Comparison of ENCODE assay signal across 18 cellular contexts in genomic region chr7:124879103-124879502, GRCh38. TPM values are rescaled to one million over a fixed set of nuclear protein-coding genes. Genes with fewer than 3 reads are reported as not detected.
DNase-seq lines count a peak whose midpoint lies in the region; ATAC-seq, FAIRE-seq and TF ChIP-seq lines count a peak whose summit lies in the region.
"Had no signal": no experiment of that assay in that cellular context is flagged by ENCODE, and none has a peak within 500 bp of the region (broad histone marks: within the 10 kb centered on the region; RNA-seq: fewer than 3 reads in every experiment).

No MANE protein-coding gene starts in this region.

- H2AFZ ChIP-seq in MM.1S (ENCODE audit: low read length), result no peak overlapping the region

- CTCF ChIA-PET in activated CD4-positive, alpha-beta T cell treated with anti-CD3 and anti-CD28 coated beads, Interleukin-2, amount 10 ng/mL, durations not matched to agents 7 days and 5 days (lab: Charles Lee), result no interaction called here

- peaks cover 11% of the 10 kb centered on the region for H3F3A ChIP-seq in MM.1S (ENCODE audit: insufficient read depth, low read length)

- H3K9me3 Mint-ChIP-seq in stimulated activated naive CD8-positive, alpha-beta T cell treated with anti-CD3 and anti-CD28 coated beads, Interleukin-15, amount 100 ng/mL, for 72 hours, result no peaks in the 10 kb centered on the region
- H3K9me3 Mint-ChIP-seq in activated CD4-positive, alpha-beta T cell treated with anti-CD3 and anti-CD28 coated beads, Interleukin-2, amount 10 ng/mL, durations not matched to agents 7 days and 5 days, result no peaks in the 10 kb centered on the region
- H3K9me3 Mint-ChIP-seq: CD4-positive, alpha-beta T cell; CD8-positive, alpha-beta T cell had no signal

- no peak for ATAC-seq in stimulated activated naive CD8-positive, alpha-beta T cell treated with anti-CD3 and anti-CD28 coated beads, Interleukin-15, amount 100 ng/mL, for 72 hours
- ATAC-seq: A549; CD8-positive, alpha-beta T cell had no signal

- no peak for TF ChIP-seq CTCF in MM.1S (IDR thresholded peaks at IDR 0.05; ENCODE audit: low read length)

- H3K36me3 ChIP-seq in MM.1S (replicated peaks; ENCODE audit: insufficient read depth, low read length), result no peaks in the 10 kb centered on the region

- no peaks in the 10 kb centered on the region for H3K27me3 ChIP-seq in MM.1S (replicated peaks; ENCODE audit: insufficient read depth, low read length)
- H3K27me3 ChIP-seq: BLaER1 treated with 17β-estradiol and CSF1 and Interleukin-3, amounts not matched to agents 10 nM and 100 nM had no signal

- H3K4me1 ChIP-seq in MM.1S (ENCODE audit: low read length), result peaks cover 10% of the 10 kb centered on the region
- H3K4me1 ChIP-seq: A549; BLaER1 treated with 17β-estradiol and CSF1 and Interleukin-3, amounts not matched to agents 10 nM and 100 nM; Caco-2 had no signal

- H3K27ac Mint-ChIP-seq in stimulated activated naive CD8-positive, alpha-beta T cell treated with anti-CD3 and anti-CD28 coated beads, Interleukin-15, amount 100 ng/mL, for 72 hours, result no peak overlapping the region
- no peak overlapping the region for H3K27ac Mint-ChIP-seq in activated CD4-positive, alpha-beta T cell treated with anti-CD3 and anti-CD28 coated beads, Interleukin-2, amount 10 ng/mL, durations not matched to agents 7 days and 5 days
- H3K27ac Mint-ChIP-seq: B cell; CD4-positive, alpha-beta T cell; CD8-positive, alpha-beta T cell had no signal

- H3K36me3 Mint-ChIP-seq in activated CD4-positive, alpha-beta T cell treated with anti-CD3 and anti-CD28 coated beads, Interleukin-2, amount 10 ng/mL, durations not matched to agents 7 days and 5 days (ENCODE audit: low read depth), result peaks cover 2% of the 10 kb centered on the region

- H3K4me3 Mint-ChIP-seq in stimulated activated naive CD8-positive, alpha-beta T cell treated with anti-CD3 and anti-CD28 coated beads, Interleukin-15, amount 100 ng/mL, for 72 hours, result no peak overlapping the region
- no peak overlapping the region for H3K4me3 Mint-ChIP-seq in activated CD4-positive, alpha-beta T cell treated with anti-CD3 and anti-CD28 coated beads, Interleukin-2, amount 10 ng/mL, durations not matched to agents 7 days and 5 days
- H3K4me3 Mint-ChIP-seq: B cell; CD4-positive, alpha-beta T cell; CD8-positive, alpha-beta T cell had no signal

- no peaks in the 10 kb centered on the region for H3K4me1 Mint-ChIP-seq in stimulated activated naive CD8-positive, alpha-beta T cell treated with anti-CD3 and anti-CD28 coated beads, Interleukin-15, amount 100 ng/mL, for 72 hours
- H3K4me1 Mint-ChIP-seq in activated CD4-positive, alpha-beta T cell treated with anti-CD3 and anti-CD28 coated beads, Interleukin-2, amount 10 ng/mL, durations not matched to agents 7 days and 5 days, result no peaks in the 10 kb centered on the region
- H3K4me1 Mint-ChIP-seq: B cell had no signal

- peak overlapping the region; percentile 26; the same call in 1 of the 2 replicates for H3K4me3 ChIP-seq in MM.1S (ENCODE audit: low read length)
- H3K4me3 ChIP-seq: A549; BLaER1 treated with 17β-estradiol and CSF1 and Interleukin-3, amounts not matched to agents 10 nM and 100 nM had no signal

- H3K27ac ChIP-seq in MM.1S (ENCODE audit: low read length), result peak overlapping the region; percentile 18; the same call in 1 of the 2 replicates
- H3K27ac ChIP-seq: 22Rv1; A549; BLaER1 treated with 17β-estradiol and CSF1 and Interleukin-3, amounts not matched to agents 10 nM and 100 nM; C4-2B had no signal

- 0 out of 2 replicates have a peak, but pooled peaks cover 4% of the 10 kb centered on the region for H3K9me2 ChIP-seq in MM.1S (replicated peaks; ENCODE audit: insufficient read depth, low read length)

- H3K4me2 ChIP-seq in MM.1S (ENCODE audit: low read depth, low read length), result peak overlapping the region; percentile 49
- H3K4me2 ChIP-seq: A549; BLaER1 treated with 17β-estradiol and CSF1 and Interleukin-3, amounts not matched to agents 10 nM and 100 nM had no signal

- H3K27me3 Mint-ChIP-seq in stimulated activated naive CD8-positive, alpha-beta T cell treated with anti-CD3 and anti-CD28 coated beads, Interleukin-15, amount 100 ng/mL, for 72 hours, result no peaks in the 10 kb centered on the region
- no peaks in the 10 kb centered on the region for H3K27me3 Mint-ChIP-seq in activated CD4-positive, alpha-beta T cell treated with anti-CD3 and anti-CD28 coated beads, Interleukin-2, amount 10 ng/mL, durations not matched to agents 7 days and 5 days
- H3K27me3 Mint-ChIP-seq: B cell; CD4-positive, alpha-beta T cell had no signal

- H4K20me1 ChIP-seq in MM.1S (ENCODE audit: insufficient read depth, low read length), result no peaks in the 10 kb centered on the region
- H4K20me1 ChIP-seq: BLaER1 treated with 17β-estradiol and CSF1 and Interleukin-3, amounts not matched to agents 10 nM and 100 nM had no signal

- POLR2A ChIA-PET in activated CD4-positive, alpha-beta T cell treated with anti-CD3 and anti-CD28 coated beads, Interleukin-2, amount 10 ng/mL, durations not matched to agents 7 days and 5 days (lab: Charles Lee), result no interaction called here

- no peak overlapping the region for H3K9ac ChIP-seq in MM.1S (ENCODE audit: low read length)
- H3K9ac ChIP-seq: BLaER1 treated with 17β-estradiol and CSF1 and Interleukin-3, amounts not matched to agents 10 nM and 100 nM had no signal

- DNase-seq in GM19239 (ENCODE audit: insufficient read length, low spot score) (no peak), MM.1S (peak; percentile 53)
- no peak for DNase-seq in stimulated activated naive CD8-positive, alpha-beta T cell treated with anti-CD3 and anti-CD28 coated beads, Interleukin-15, amount 100 ng/mL, for 72 hours
- DNase-seq in activated CD4-positive, alpha-beta T cell treated with anti-CD3 and anti-CD28 coated beads, Interleukin-2, amount 10 ng/mL, durations not matched to agents 7 days and 5 days, result no peak
- DNase-seq: AML-193; Caco-2; Calu3; CD4-positive, alpha-beta T cell; CD8-positive, alpha-beta T cell; DMS79 treated with DMSO at 0.1 percent for 48 hours; GF-D8 had no signal

- FAIRE-seq in GM19239 (lab: Jason Lieb, UNC) (peak; percentile 40), islet of Langerhans (lab: Jason Lieb, UNC) (peak; percentile 51)
- FAIRE-seq: A549, D721Med had no signal

- no peaks in the 10 kb centered on the region for H3K79me2 ChIP-seq in MM.1S (ENCODE audit: low read length)

- H3K9me3 ChIP-seq in MM.1S (replicated peaks; ENCODE audit: insufficient read depth, low read length), result no peaks in the 10 kb centered on the region
- H3K9me3 ChIP-seq: A549; BLaER1 treated with 17β-estradiol and CSF1 and Interleukin-3, amounts not matched to agents 10 nM and 100 nM; Caco-2 had no signal

RNA-seq across cellular contexts. Expression of gene POT1, which starts 50.5 kb away (rescaled TPM):
- total RNA-seq in activated CD4-positive, alpha-beta T cell treated with anti-CD3 and anti-CD28 coated beads, Interleukin-2, amount 10 ng/mL, durations not matched to agents 7 days and 5 days, result 10 to 100 TPM; 27.8 to 36.2 TPM
